ENCODE assay signal across 38 cellular contexts in the genomic region with DNA sequence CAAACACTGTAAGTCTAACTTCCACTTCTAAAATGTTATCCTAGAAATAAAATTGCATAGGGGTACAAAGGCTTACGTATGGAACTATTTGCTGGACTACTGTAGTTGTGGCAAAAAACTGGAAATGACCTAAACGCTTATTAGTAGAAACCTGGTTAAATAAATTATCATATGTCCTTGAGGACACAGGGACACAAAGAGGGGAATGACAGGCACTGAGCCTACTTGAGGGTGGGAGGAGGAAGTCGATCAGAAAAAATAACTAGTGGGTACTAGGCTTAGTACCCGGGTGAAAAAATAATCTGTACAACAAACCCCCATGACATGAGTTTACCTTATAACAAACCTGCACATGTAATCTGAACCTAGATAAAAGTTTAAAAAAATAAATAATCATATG. TPM values are rescaled to one million over a fixed set of nuclear protein-coding genes. Genes with fewer than 3 reads are reported as not detected.
DNase-seq lines count a peak whose midpoint lies in the region; ATAC-seq, FAIRE-seq and TF ChIP-seq lines count a peak whose summit lies in the region.
"Had no signal": no experiment of that assay in that cellular context is flagged by ENCODE, and none has a peak within 500 bp of the region (broad histone marks: within the 10 kb centered on the region; RNA-seq: fewer than 3 reads in every experiment).

No MANE protein-coding gene starts in this region.

- no peak overlapping the region for H3K9ac ChIP-seq in GM12878 (ENCODE audit: control insufficient read depth, insufficient read depth, low read length)
- H3K9ac ChIP-seq: BLaER1; BLaER1 treated with 17β-estradiol and CSF1 and Interleukin-3, amounts not matched to agents 10 nM and 100 nM had no signal

- DNase-seq in GM12878 (ENCODE audit: low read depth, low spot score), result no peak
- no peak for DNase-seq in chondrocyte (ENCODE audit: low spot score)
- DNase-seq in uterus, result no peak
- DNase-seq in NCI-H1417 treated with DMSO at 0.1 percent for 48 hours (lab: John Stamatoyannopoulos, UW), result no peak
- DNase-seq in Kasumi-1 (lab: John Stamatoyannopoulos, UW), result no peak
- DNase-seq in stimulated activated CD4-positive, alpha-beta T cell treated with anti-CD3 and anti-CD28 coated beads, Interleukin-4, amount 100 ng/mL, for 24 hours, result no peak
- DNase-seq: 8988T; ACHN; AML-193; BE2C; C1 segment of cervical spinal cord; Caco-2; Calu3; CD4-positive, alpha-beta memory T cell; CD4-positive, alpha-beta T cell; CD4-positive, CD25-positive, alpha-beta regulatory T cell; CD8-positive, alpha-beta memory T cell; CD8-positive, alpha-beta T cell; COR-L47; DMS 273 treated with DMSO at 0.1 percent for 48 hours; DMS153; DMS53; DMS79; DMS79 treated with DMSO at 0.1 percent for 48 hours; DND-41; EL had no signal

- no peak for ATAC-seq in GM12878
- ATAC-seq: A549; CD8-positive, alpha-beta T cell had no signal

- no TSS peak for BruUV-seq in GM12878 (replicated peaks; lab: Mats Ljungman, UMichigan)

- H3K4me3 ChIP-seq in GM12878, result no peak overlapping the region
- no peak overlapping the region for H3K4me3 ChIP-seq in uterus
- H3K4me3 ChIP-seq: A549; BLaER1; BLaER1 treated with 17β-estradiol and CSF1 and Interleukin-3, amounts not matched to agents 10 nM and 100 nM had no signal

- H3K4me3 Mint-ChIP-seq in chondrocyte (ENCODE audit: unreplicated experiment), result no peak overlapping the region
- H3K4me3 Mint-ChIP-seq: B cell; CD14-positive monocyte; CD4-positive, alpha-beta memory T cell; CD4-positive, alpha-beta T cell; CD4-positive, CD25-positive, alpha-beta regulatory T cell; CD8-positive, alpha-beta memory T cell; CD8-positive, alpha-beta T cell had no signal

- H3K36me3 Mint-ChIP-seq in chondrocyte (ENCODE audit: low read depth), result no peaks in the 10 kb centered on the region
- H3K36me3 Mint-ChIP-seq: CD4-positive, alpha-beta memory T cell; CD4-positive, CD25-positive, alpha-beta regulatory T cell; CD8-positive, alpha-beta T cell had no signal

- H3K36me3 ChIP-seq in GM12878 (ENCODE audit: control insufficient read depth in 2 of 2, insufficient read depth in 2 of 2, low read length in 1 of 2) (no peaks in the 10 kb centered on the region), uterus (no peaks in the 10 kb centered on the region)
- H3K36me3 ChIP-seq: BE2C; BLaER1; BLaER1 treated with 17β-estradiol and CSF1 and Interleukin-3, amounts not matched to agents 10 nM and 100 nM had no signal

- no peak for TF ChIP-seq CTCF in GM12878 (IDR thresholded peaks at IDR 0.05 in 2 of 3, conservative IDR thresholded peaks at IDR 0.05 in 1 of 3; ENCODE audit: control insufficient read depth in 2 of 3, extremely low read depth in 1 of 3, insufficient read depth in 1 of 3, low read depth in 3 of 3, low read length in 3 of 3)
- TF ChIP-seq CTCF in chondrocyte (IDR thresholded peaks at IDR 0.05), result no peak
- TF ChIP-seq CTCF in uterus (IDR thresholded peaks at IDR 0.05), result no peak

- H3K4me1 Mint-ChIP-seq in chondrocyte (ENCODE audit: low read depth), result peaks cover 9% of the 10 kb centered on the region
- H3K4me1 Mint-ChIP-seq: B cell; CD4-positive, alpha-beta memory T cell; CD8-positive, alpha-beta memory T cell had no signal

- CTCF ChIA-PET in GM12878 (lab: Yijun Ruan, JAX), result interaction anchor here (1.2 to 2.8 kb wide), 2 partner anchors 21 to 57 kb away, joined by 3 to 15 read pairs; no protein-coding TSS in a partner anchor

- no peaks in the 10 kb centered on the region for H4K20me1 ChIP-seq in GM12878 (ENCODE audit: control insufficient read depth, insufficient read depth)
- H4K20me1 ChIP-seq: BLaER1; BLaER1 treated with 17β-estradiol and CSF1 and Interleukin-3, amounts not matched to agents 10 nM and 100 nM had no signal

- peaks cover 2% of the 10 kb centered on the region; the same call in 2 of the 3 replicates for H3K9me3 ChIP-seq in GM12878 (replicated peaks; ENCODE audit: control insufficient read depth, insufficient read depth, low read length)
- no peaks in the 10 kb centered on the region for H3K9me3 ChIP-seq in uterus
- H3K9me3 ChIP-seq: A549, BE2C, Caco-2 had no signal

- no peaks in the 10 kb centered on the region for H3K79me2 ChIP-seq in GM12878 (ENCODE audit: control insufficient read depth, insufficient read depth, low read length)

- POLR2A ChIA-PET in GM12878 (lab: Charles Lee), result no interaction called here

- no peak for TF ChIP-seq RAD21 in GM12878 (IDR thresholded peaks at IDR 0.05; ENCODE audit: insufficient read depth, low read depth, low read length)

- H3K27ac ChIP-seq in GM12878 (ENCODE audit: control insufficient read depth, insufficient read depth) (no peak overlapping the region), uterus (peak overlapping the region; percentile 45 to 60)
- H3K27ac ChIP-seq: 22Rv1; A549; BLaER1; BLaER1 treated with 17β-estradiol and CSF1 and Interleukin-3, amounts not matched to agents 10 nM and 100 nM; C4-2B had no signal

- RAD21 ChIA-PET in GM12878 (lab: Charles Lee; ENCODE audit: unreplicated experiment), result no interaction called here

- peaks cover 2% of the 10 kb centered on the region for H3K9me3 Mint-ChIP-seq in chondrocyte (ENCODE audit: low read depth)

- H3K27me3 Mint-ChIP-seq in chondrocyte (ENCODE audit: low read depth), result peaks cover 5% of the 10 kb centered on the region

- SMC1A ChIA-PET in GM12878 (lab: Charles Lee; ENCODE audit: uncharacterized antibody, unreplicated experiment), result interaction anchor here (0.6 to 0.9 kb wide), 3 partner anchors 13 to 53 kb away, joined by 3 read pairs; no protein-coding TSS in a partner anchor

- no peak overlapping the region for H3K4me2 ChIP-seq in GM12878 (ENCODE audit: control insufficient read depth, insufficient read depth)
- H3K4me2 ChIP-seq: A549; BLaER1; BLaER1 treated with 17β-estradiol and CSF1 and Interleukin-3, amounts not matched to agents 10 nM and 100 nM had no signal

- peak overlapping the region; percentile 58 for H3K27ac Mint-ChIP-seq in chondrocyte (ENCODE audit: unreplicated experiment)
- H3K27ac Mint-ChIP-seq: B cell; CD14-positive monocyte; CD4-positive, alpha-beta memory T cell; CD4-positive, alpha-beta T cell; CD4-positive, CD25-positive, alpha-beta regulatory T cell; CD8-positive, alpha-beta memory T cell; CD8-positive, alpha-beta T cell had no signal

- H3K27me3 ChIP-seq in GM12878 (replicated peaks in 1 of 2; ENCODE audit: control insufficient read depth in 2 of 2, insufficient read depth in 2 of 2, low read length in 1 of 2) (no peaks in the 10 kb centered on the region), uterus (no peaks in the 10 kb centered on the region)
- H3K27me3 ChIP-seq: BLaER1; BLaER1 treated with 17β-estradiol and CSF1 and Interleukin-3, amounts not matched to agents 10 nM and 100 nM had no signal

- WGBS in GM12878 (ENCODE audit: insufficient coverage, insufficient replicate concordance, low lambda C conversion rate, missing lambda C conversion rate), result 86% methylated on average over 4 of the region's 4 CpGs

- no peak overlapping the region for H2AFZ ChIP-seq in GM12878 (ENCODE audit: control insufficient read depth, low read depth, low read length)

- in situ Hi-C loops in GM12878 (cut with MboI), result no loop called here

- peaks cover 9% of the 10 kb centered on the region for H3K4me1 ChIP-seq in GM12878 (ENCODE audit: control insufficient read depth, insufficient read depth, low read length)
- H3K4me1 ChIP-seq in uterus, result no peaks in the 10 kb centered on the region
- H3K4me1 ChIP-seq: BE2C, Caco-2 had no signal

- no peak for TF ChIP-seq EP300 in GM12878 (IDR thresholded peaks at IDR 0.05; ENCODE audit: borderline replicate concordance in 1 of 2, control insufficient read depth in 1 of 2, low read depth in 2 of 2, low read length in 2 of 2)

- intact Hi-C loops in GM12878 (cut with micrococcal nuclease; ENCODE audit: unreplicated experiment), result no loop called here
- intact Hi-C loops in uterus (cut with DNase I; ENCODE audit: low total_unique reads), result no loop called here

- no peak for FAIRE-seq in GM12878 (lab: Jason Lieb, UNC)
- FAIRE-seq: A204.1, A549, D721Med had no signal

- TF ChIP-seq POLR2A in GM12878 (IDR thresholded peaks at IDR 0.05; ENCODE audit: low read depth, low read length) (no peak), uterus (IDR thresholded peaks at IDR 0.05) (no peak)

TF ChIP-seq in GM12878, 131 proteins besides CTCF, POLR2A, EP300 and RAD21:
- TF ChIP-seq ZBED1 (IDR thresholded peaks at IDR 0.05; ENCODE audit: borderline replicate concordance) (no peak), ETV6 (conservative IDR thresholded peaks at IDR 0.05 in 1 of 2, IDR thresholded peaks at IDR 0.05 in 1 of 2; ENCODE audit: borderline replicate concordance in 1 of 2, low read depth in 1 of 2) (0 out of 4 replicates have a peak, but pooled peaks of 1 of the 2 experiments have one; percentile 63), EED (IDR thresholded peaks at IDR 0.05; ENCODE audit: low read depth) (no peak), TCF3 (IDR thresholded peaks at IDR 0.05; ENCODE audit: borderline replicate concordance, insufficient read depth, low read depth, low read length) (no peak), NFXL1 (IDR thresholded peaks at IDR 0.05; ENCODE audit: borderline replicate concordance) (peak; percentile 78; the same call in 1 of the 2 replicates)

RNA-seq across cellular contexts. Expression of a gene that starts 28.4 kb away (rescaled TPM):
- total RNA-seq in GM12878 (2013; cell fraction: nucleolus; rRNA removed), result 1.1 and 1.2 TPM in 2 replicates
- 0.45 and 0.54 TPM in 2 replicates for total RNA-seq in GM12878 (2014; rRNA removed)
- 0.72 and 0.78 TPM in 2 replicates for total RNA-seq in GM12878 (2014; rRNA removed; fragmentation: Illumina TruSeq; extraction: Trizol)
- 0.56 TPM in 2 replicates for total RNA-seq in GM12878 (2021)
- polyA plus RNA-seq in GM12878 (2011; ENCODE audit: low read depth), result 2.0 TPM
- 0.24 and 0.34 TPM in 2 replicates for polyA plus RNA-seq in GM12878 (2011; rRNA removed)
- 0.23 and 0.25 TPM in 2 replicates for polyA plus RNA-seq in GM12878 (2011; cell fraction: cytosol; rRNA removed)
- 0.51 and 0.66 TPM in 2 replicates for polyA plus RNA-seq in GM12878 (2011; cell fraction: nucleus; rRNA removed)
- 3.0 and 5.4 TPM in 2 replicates for polyA plus RNA-seq in GM12878 (2012)
- polyA plus RNA-seq in GM12878 (2014; fragmentation: Illumina TruSeq; extraction: Trizol), result 0.87 and 1.00 TPM in 2 replicates
- polyA plus RNA-seq in GM12878 (2014; fragmentation: Nextera tagmentation; extraction: Ambion mirVana), result under 1 TPM; 0.21 to 0.51 TPM
- polyA plus RNA-seq in GM12878 (2014; rRNA removed), result 0.67 and 0.74 TPM in 2 replicates
- polyA plus RNA-seq in GM12878 (2016; fragmentation: Nextera tagmentation; extraction: Ambion mirVana), result 1 to 10 TPM in 1 of 2 experiments, under 1 TPM in 1; 0.54 to 1.4 TPM
- 0.67 and 0.80 TPM in 2 replicates for polyA minus RNA-seq in GM12878 (2011; rRNA and poly(A)+ RNA removed)
- not detected in 2 replicates for polyA minus RNA-seq in GM12878 (2011; cell fraction: cytosol; rRNA and poly(A)+ RNA removed)
- 0.96 and 0.97 TPM in 2 replicates for polyA minus RNA-seq in GM12878 (2011; cell fraction: nucleus; rRNA and poly(A)+ RNA removed)
- not detected in 3 replicates for total RNA-seq in chondrocyte
- total RNA-seq in uterus, result under 1 TPM in 2 of 4 donors, not detected in 2; 0.29 to 0.83 TPM
- total RNA-seq: CD8-positive, alpha-beta T cell; Daoy had no signal
- polyA plus RNA-seq: AG04450, BJ had no signal
